ENCODE assay signal across 24 cellular contexts in genomic region chr3:129549805-129550204, GRCh38. TPM values are rescaled to one million over a fixed set of nuclear protein-coding genes. Genes with fewer than 3 reads are reported as not detected.
DNase-seq lines count a peak whose midpoint lies in the region; ATAC-seq, FAIRE-seq and TF ChIP-seq lines count a peak whose summit lies in the region.
"Had no signal": no experiment of that assay in that cellular context is flagged by ENCODE, and none has a peak within 500 bp of the region (broad histone marks: within the 10 kb centered on the region; RNA-seq: fewer than 3 reads in every experiment).

No MANE protein-coding gene starts in this region.

- H3K9me3 ChIP-seq in A549 = no peaks in the 10 kb centered on the region
- H3K9me3 ChIP-seq in K562 (replicated peaks; ENCODE audit: control insufficient read depth, insufficient read depth, low read depth, low read length) = no peaks in the 10 kb centered on the region
- no peaks in the 10 kb centered on the region for H3K9me3 ChIP-seq in HepG2 (ENCODE audit: low read length)
- H3K9me3 ChIP-seq: BE2C, MG63 had no signal

- H3K27me3 ChIP-seq in HL-60 (ENCODE audit: insufficient read depth, poor library complexity, severe bottlenecking) = no peaks in the 10 kb centered on the region
- no peaks in the 10 kb centered on the region for H3K27me3 ChIP-seq in K562 (ENCODE audit: control insufficient read depth in 2 of 2, insufficient read depth in 2 of 2, low read length in 2 of 2)
- H3K27me3 ChIP-seq in HepG2 (ENCODE audit: control insufficient read depth in 1 of 2, insufficient read depth in 2 of 2, low read length in 2 of 2) = no peaks in the 10 kb centered on the region
- H3K27me3 ChIP-seq: BE2C, MG63 had no signal

- H2AFZ ChIP-seq in K562 (ENCODE audit: low read depth, low read length) (0 out of 2 replicates have a peak overlapping the region, but pooled peaks have one; percentile 14), HepG2 (ENCODE audit: low read length) (no peak overlapping the region)

- 89% methylated on average over 3 of the region's 3 CpGs for WGBS in A549 (ENCODE audit: missing lambda C conversion rate)
- WGBS in K562 (ENCODE audit: insufficient coverage, low coverage, missing lambda C conversion rate) = 35% methylated on average over 3 of the region's 3 CpGs
- 62% methylated on average over 3 of the region's 3 CpGs for WGBS in HepG2 (ENCODE audit: low lambda C conversion rate)

- H3K4me3 ChIP-seq in A549 (no peak overlapping the region), HL-60 (replicated peaks; ENCODE audit: insufficient read depth, low read length) (no peak overlapping the region), K562 (no peak overlapping the region), HepG2 (replicated peaks in 1 of 3; ENCODE audit: insufficient read depth in 1 of 3, low read depth in 2 of 3, low read length in 3 of 3) (no peak overlapping the region)
- H3K4me3 ChIP-seq: MG63 had no signal

- no peak for FAIRE-seq in A549 (lab: Jason Lieb, UNC)
- FAIRE-seq in K562 (lab: Jason Lieb, UNC) = no peak
- FAIRE-seq in HepG2 (lab: Jason Lieb, UNC) = no peak
- FAIRE-seq: D721Med, GM12891, GM19239, H1 had no signal

- intact Hi-C loops in K562 (cut with micrococcal nuclease) (no loop called here), HepG2 (cut with micrococcal nuclease; ENCODE audit: unreplicated experiment) (loop anchor here (10.0 kb wide), 1 partner anchor 55 kb away; no protein-coding TSS in a partner anchor)

- no peaks in the 10 kb centered on the region for H3K36me3 ChIP-seq in K562 (ENCODE audit: control insufficient read depth, insufficient read depth, low read length)
- no peaks in the 10 kb centered on the region for H3K36me3 ChIP-seq in HepG2 (replicated peaks in 1 of 2; ENCODE audit: control insufficient read depth in 1 of 2, insufficient read depth in 2 of 2, low read length in 2 of 2)
- H3K36me3 ChIP-seq: BE2C, MG63 had no signal

- H3K4me2 ChIP-seq in A549 (0 out of 3 replicates have a peak overlapping the region, but pooled peaks have one; percentile 26), K562 (ENCODE audit: insufficient read depth, low read length) (no peak overlapping the region), HepG2 (ENCODE audit: low read depth, low read length) (no peak overlapping the region)

- no peak for DNase-seq in A549 (ENCODE audit: low read depth in 1 of 2, low spot score in 1 of 2)
- DNase-seq in AML-193 (lab: John Stamatoyannopoulos, UW) = peak; percentile 13 to 25
- peak in 1 of 2 experiments; percentile 29 for DNase-seq in HL-60 (ENCODE audit: low read depth in 1 of 2, low spot score in 1 of 2)
- DNase-seq in K562 (ENCODE audit: extremely low read depth in 1 of 4, low spot score in 3 of 4) = no peak
- DNase-seq in HepG2 (ENCODE audit: low spot score) = no peak
- no peak for DNase-seq in activated naive CD4-positive, alpha-beta T cell treated with anti-CD3 and anti-CD28 coated beads, Interleukin-2, amount 50 U/mL, for 16 hours
- DNase-seq: BE2C; CD8-positive, alpha-beta memory T cell; Karpas-422; MG63; NCI-H187; NCI-H345; NCI-H69; NK-92 treated with Interleukin-12 subunit alpha and Interleukin-12 subunit beta, amount 100 ng/mL, for 24 hours; RPMI8226; SHP77 treated with DMSO at 0.1 percent for 48 hours; T-helper 1 cell; T1000 had no signal

- no peak for ATAC-seq in A549
- no peak for ATAC-seq in K562
- no peak for ATAC-seq in HepG2
- no peak for ATAC-seq in GM19463 (IDR thresholded peaks at IDR 0.05; ENCODE audit: unreplicated experiment)

- no peaks in the 10 kb centered on the region for H4K20me1 ChIP-seq in K562 (replicated peaks; ENCODE audit: control insufficient read depth, insufficient read depth, low read length)
- no peaks in the 10 kb centered on the region for H4K20me1 ChIP-seq in HepG2 (ENCODE audit: insufficient read depth, low read length)

- TF ChIP-seq RAD21 in A549 (conservative IDR thresholded peaks at IDR 0.05 in 1 of 2, IDR thresholded peaks at IDR 0.05 in 1 of 2) (no peak), K562 (CRISPR knock-in tag; conservative IDR thresholded peaks at IDR 0.05 in 1 of 2, IDR thresholded peaks at IDR 0.05 in 1 of 2) (no peak), HepG2 (CRISPR knock-in tag; IDR thresholded peaks at IDR 0.05) (no peak)

- no peak for TF ChIP-seq EP300 in A549 (IDR thresholded peaks at IDR 0.05)
- no peak for TF ChIP-seq EP300 in K562 (IDR thresholded peaks at IDR 0.05; ENCODE audit: low read length)
- TF ChIP-seq EP300 in HepG2 (IDR thresholded peaks at IDR 0.05; ENCODE audit: low read depth in 2 of 2, low read length in 2 of 2) = no peak
- no peak for TF ChIP-seq EP300 in HepG2 (CRISPR knock-in tag; IDR thresholded peaks at IDR 0.05; ENCODE audit: borderline replicate concordance)

- H3K27ac ChIP-seq in A549 (peak overlapping the region in 1 of 2 experiments; percentile 77; a peak in 3 of 6 replicates), HL-60 (replicated peaks) (peak overlapping the region; percentile 84), K562 (ENCODE audit: extremely low read depth, low read depth, low read length) (no peak overlapping the region), HepG2 (ENCODE audit: extremely low read length, insufficient read depth, low read length) (no peak overlapping the region)

- no TSS peak for BruUV-seq in K562 (replicated peaks; lab: Mats Ljungman, UMichigan)
- no TSS peak for BruUV-seq in HepG2 (replicated peaks; lab: Mats Ljungman, UMichigan)

- POLR2A ChIA-PET in A549 (lab: Yijun Ruan, JAX) (no interaction called here), K562 (lab: Yijun Ruan, JAX) (no interaction called here), HepG2 (lab: Yijun Ruan, JAX) (no interaction called here)

- H3K9ac ChIP-seq in K562 (ENCODE audit: insufficient read depth in 1 of 2, low read depth in 2 of 2, low read length in 2 of 2) (no peak overlapping the region; a peak in 1 of 4 replicates), HepG2 (ENCODE audit: insufficient read depth, low read depth, low read length) (no peak overlapping the region)

- TF ChIP-seq CTCF in A549 (IDR thresholded peaks at IDR 0.05) = no peak
- no peak for TF ChIP-seq CTCF in HL-60 (IDR thresholded peaks at IDR 0.05; ENCODE audit: insufficient read depth, low read length)
- no peak for TF ChIP-seq CTCF in K562 (IDR thresholded peaks at IDR 0.05 in 2 of 3, conservative IDR thresholded peaks at IDR 0.05 in 1 of 3; ENCODE audit: insufficient read depth in 2 of 3, low read depth in 1 of 3, low read length in 3 of 3)
- no peak for TF ChIP-seq CTCF in HepG2 (CRISPR knock-in tag; IDR thresholded peaks at IDR 0.05)

- CTCF ChIA-PET in A549 (lab: Yijun Ruan, JAX) = interaction anchor here (0.6 to 1.2 kb wide), 2 partner anchors 59 to 275 kb away, joined by 3 read pairs; no protein-coding TSS in a partner anchor
- CTCF ChIA-PET in K562 (lab: Yijun Ruan, JAX; ENCODE audit: low intra/inter-chr PET ratio) = no interaction called here
- CTCF ChIA-PET in HepG2 (lab: Yijun Ruan, JAX; ENCODE audit: low intra/inter-chr PET ratio, low total read pairs) = no interaction called here

- H3K79me2 ChIP-seq in K562 (ENCODE audit: control insufficient read depth, insufficient read depth, low read length) (no peaks in the 10 kb centered on the region), HepG2 (ENCODE audit: insufficient read depth, low read length) (no peaks in the 10 kb centered on the region)

- no peak for TF ChIP-seq POLR2A in A549 (IDR thresholded peaks at IDR 0.05; ENCODE audit: low read length)
- no peak for TF ChIP-seq POLR2A in K562 (conservative IDR thresholded peaks at IDR 0.05)
- no peak for TF ChIP-seq POLR2A in HepG2 (IDR thresholded peaks at IDR 0.05; ENCODE audit: insufficient read depth in 1 of 2, low read depth in 2 of 2, low read length in 2 of 2)

- H3K4me1 ChIP-seq in A549 (peaks cover 12% of the 10 kb centered on the region), K562 (replicated peaks in 1 of 2; ENCODE audit: control insufficient read depth in 2 of 2, insufficient read depth in 2 of 2, low read length in 2 of 2) (peaks cover 7 to 23% of the 10 kb centered on the region in 2 experiments; a peak in 4 of 5 replicates), HepG2 (ENCODE audit: insufficient read depth, low read length) (peaks cover 57% of the 10 kb centered on the region)

- H3K9me1 ChIP-seq in K562 (ENCODE audit: control insufficient read depth, insufficient read depth, low read length) = no peaks in the 10 kb centered on the region

- in situ Hi-C loops in K562 (cut with MboI) (no loop called here), HepG2 (cut with HindIII; ENCODE audit: extremely low pct_ligation_motif_present, low pct_unique_long_range_greater_than_20kb) (loop anchor here (5.0 kb wide), 1 partner anchor 58 kb away; no protein-coding TSS in a partner anchor)

RNA-seq across cellular contexts. Expression of gene H1-8, which starts 6.8 kb away (rescaled TPM):
- not detected in 2 replicates for polyA plus RNA-seq in A549 (2011; rRNA removed)
- not detected in 2 replicates for polyA plus RNA-seq in A549 (2012; cell fraction: cytosol; rRNA removed)
- not detected in 2 replicates for polyA plus RNA-seq in A549 (2012; cell fraction: nucleus; rRNA removed)
- not detected in 3 replicates for polyA plus RNA-seq in A549 (2017; fragmentation: RNase III; extraction: RNeasy Plus Mini Kit Qiagen cat#74134 plus additional on column Dnase treatment)
- not detected in 2 replicates for polyA minus RNA-seq in A549 (2011; rRNA and poly(A)+ RNA removed)
- not detected in 2 replicates for total RNA-seq in K562 (2011; cell fraction: chromatin; rRNA removed; ENCODE audit: low replicate concordance)
- not detected in 2 replicates for total RNA-seq in K562 (2011; cell fraction: nucleolus; rRNA removed)
- total RNA-seq in K562 (2011; cell fraction: nucleoplasm; rRNA removed) = not detected in 2 replicates
- not detected in 2 replicates for total RNA-seq in K562 (2014; rRNA removed)
- not detected in 2 replicates for total RNA-seq in K562 (2014; rRNA removed; fragmentation: Illumina TruSeq; extraction: Trizol)
- total RNA-seq in K562 (2015; rRNA removed; fragmentation: Illumina TruSeq; extraction: Trizol) = not detected in 2 replicates
- not detected in 2 replicates for total RNA-seq in K562 (2021)
- not detected in 2 replicates for polyA plus RNA-seq in K562 (2011; rRNA removed)
- polyA plus RNA-seq in K562 (2011; cell fraction: cytosol; rRNA removed) = not detected in 2 replicates
- not detected in 2 replicates for polyA plus RNA-seq in K562 (2011; cell fraction: nucleus; rRNA removed)
- not detected in 2 replicates for polyA plus RNA-seq in K562 (2012)
- polyA plus RNA-seq in K562 (2014; fragmentation: Illumina TruSeq; extraction: Trizol) = not detected in 2 replicates
- polyA plus RNA-seq in K562 (2014; fragmentation: Nextera tagmentation; extraction: Ambion mirVana) = not detected
- polyA plus RNA-seq in K562 (2014; rRNA removed) = not detected in 2 replicates
- polyA minus RNA-seq in K562 (2011; rRNA and poly(A)+ RNA removed) = not detected in 2 replicates
- not detected in 2 replicates for polyA minus RNA-seq in K562 (2011; cell fraction: cytosol; rRNA and poly(A)+ RNA removed)
- polyA minus RNA-seq in K562 (2011; cell fraction: nucleus; rRNA and poly(A)+ RNA removed) = not detected in 2 replicates
- total RNA-seq in HepG2 (2016; rRNA removed; fragmentation: Illumina TruSeq; extraction: Trizol) = not detected in 2 replicates
- total RNA-seq in HepG2 (2016; cell fraction: cytosol; rRNA removed; fragmentation: Illumina TruSeq; extraction: Trizol; ENCODE audit: low read depth) = not detected in 2 replicates
- not detected in 2 replicates for total RNA-seq in HepG2 (2016; cell fraction: insoluble cytoplasmic fraction; rRNA removed; fragmentation: Illumina TruSeq; extraction: Trizol)
- total RNA-seq in HepG2 (2016; cell fraction: membrane; rRNA removed; fragmentation: Illumina TruSeq; extraction: Trizol) = not detected in 2 replicates
- total RNA-seq in HepG2 (2016; cell fraction: nucleus; rRNA removed; fragmentation: Illumina TruSeq; extraction: Trizol) = not detected in 2 replicates
- 0.08 TPM in 1 of 2 replicates, not detected in the other for polyA plus RNA-seq in HepG2 (2011; rRNA removed)
- 0.09 and 0.12 TPM in 2 replicates for polyA plus RNA-seq in HepG2 (2011; cell fraction: cytosol; rRNA removed)
- not detected in 2 replicates for polyA plus RNA-seq in HepG2 (2011; cell fraction: nucleus; rRNA removed)
- not detected in 2 replicates for polyA plus RNA-seq in HepG2 (2012)
- polyA plus RNA-seq in HepG2 (2016; cell fraction: cytosol; fragmentation: Illumina TruSeq; extraction: Trizol; ENCODE audit: low read depth) = not detected in 2 replicates
- polyA plus RNA-seq in HepG2 (2016; cell fraction: insoluble cytoplasmic fraction; fragmentation: Illumina TruSeq; extraction: Trizol; ENCODE audit: low read depth) = not detected in 2 replicates
- polyA plus RNA-seq in HepG2 (2016; cell fraction: membrane; fragmentation: Illumina TruSeq; extraction: Trizol; ENCODE audit: low read depth) = not detected in 2 replicates
- polyA plus RNA-seq in HepG2 (2016; cell fraction: nucleus; fragmentation: Illumina TruSeq; extraction: Trizol; ENCODE audit: insufficient read depth, low read depth) = not detected in 2 replicates
- not detected in 2 replicates for polyA minus RNA-seq in HepG2 (2011; rRNA and poly(A)+ RNA removed; ENCODE audit: low replicate concordance)
- polyA minus RNA-seq in HepG2 (2011; cell fraction: cytosol; rRNA and poly(A)+ RNA removed) = not detected in 2 replicates
- polyA minus RNA-seq in HepG2 (2011; cell fraction: nucleus; rRNA and poly(A)+ RNA removed) = not detected in 2 replicates
- total RNA-seq: CD8-positive, alpha-beta memory T cell; H1 had no signal
- polyA plus RNA-seq: AG04450; CD8-positive, alpha-beta memory T cell; H1 had no signal

RNA-seq across cellular contexts. Expression of gene RHO, which starts 21.4 kb away (rescaled TPM):
- 0.03 and 0.04 TPM in 2 replicates for polyA plus RNA-seq in A549 (2011; rRNA removed)
- polyA plus RNA-seq in A549 (2012; cell fraction: cytosol; rRNA removed) = 0.01 TPM in 1 of 2 replicates, not detected in the other
- polyA plus RNA-seq in A549 (2012; cell fraction: nucleus; rRNA removed) = 0.05 and 0.11 TPM in 2 replicates
- polyA plus RNA-seq in A549 (2017; fragmentation: RNase III; extraction: RNeasy Plus Mini Kit Qiagen cat#74134 plus additional on column Dnase treatment) = not detected in 3 replicates
- not detected in 2 replicates for polyA minus RNA-seq in A549 (2011; rRNA and poly(A)+ RNA removed)
- total RNA-seq in K562 (2011; cell fraction: chromatin; rRNA removed; ENCODE audit: low replicate concordance) = not detected in 2 replicates
- total RNA-seq in K562 (2011; cell fraction: nucleolus; rRNA removed) = not detected in 2 replicates
- total RNA-seq in K562 (2011; cell fraction: nucleoplasm; rRNA removed) = not detected in 2 replicates
- not detected in 2 replicates for total RNA-seq in K562 (2014; rRNA removed)
- total RNA-seq in K562 (2014; rRNA removed; fragmentation: Illumina TruSeq; extraction: Trizol) = not detected in 2 replicates
- not detected in 2 replicates for total RNA-seq in K562 (2015; rRNA removed; fragmentation: Illumina TruSeq; extraction: Trizol)
- total RNA-seq in K562 (2021) = not detected in 2 replicates
- polyA plus RNA-seq in K562 (2011; rRNA removed) = not detected in 2 replicates
- not detected in 2 replicates for polyA plus RNA-seq in K562 (2011; cell fraction: cytosol; rRNA removed)
- polyA plus RNA-seq in K562 (2011; cell fraction: nucleus; rRNA removed) = not detected in 2 replicates
- polyA plus RNA-seq in K562 (2012) = not detected in 2 replicates
- polyA plus RNA-seq in K562 (2014; fragmentation: Illumina TruSeq; extraction: Trizol) = not detected in 2 replicates
- polyA plus RNA-seq in K562 (2014; fragmentation: Nextera tagmentation; extraction: Ambion mirVana) = not detected
- polyA plus RNA-seq in K562 (2014; rRNA removed) = not detected in 2 replicates
- 0.06 TPM in 1 of 2 replicates, not detected in the other for polyA minus RNA-seq in K562 (2011; rRNA and poly(A)+ RNA removed)
- polyA minus RNA-seq in K562 (2011; cell fraction: cytosol; rRNA and poly(A)+ RNA removed) = not detected in 2 replicates
- not detected in 2 replicates for polyA minus RNA-seq in K562 (2011; cell fraction: nucleus; rRNA and poly(A)+ RNA removed)
- total RNA-seq in HepG2 (2016; rRNA removed; fragmentation: Illumina TruSeq; extraction: Trizol) = not detected in 2 replicates
- total RNA-seq in HepG2 (2016; cell fraction: cytosol; rRNA removed; fragmentation: Illumina TruSeq; extraction: Trizol; ENCODE audit: low read depth) = not detected in 2 replicates
- total RNA-seq in HepG2 (2016; cell fraction: insoluble cytoplasmic fraction; rRNA removed; fragmentation: Illumina TruSeq; extraction: Trizol) = not detected in 2 replicates
- not detected in 2 replicates for total RNA-seq in HepG2 (2016; cell fraction: membrane; rRNA removed; fragmentation: Illumina TruSeq; extraction: Trizol)
- not detected in 2 replicates for total RNA-seq in HepG2 (2016; cell fraction: nucleus; rRNA removed; fragmentation: Illumina TruSeq; extraction: Trizol)
- polyA plus RNA-seq in HepG2 (2011; rRNA removed) = not detected in 2 replicates
- not detected in 2 replicates for polyA plus RNA-seq in HepG2 (2011; cell fraction: cytosol; rRNA removed)
- polyA plus RNA-seq in HepG2 (2011; cell fraction: nucleus; rRNA removed) = 0.05 TPM in 1 of 2 replicates, not detected in the other
- not detected in 2 replicates for polyA plus RNA-seq in HepG2 (2012)
- not detected in 2 replicates for polyA plus RNA-seq in HepG2 (2016; cell fraction: cytosol; fragmentation: Illumina TruSeq; extraction: Trizol; ENCODE audit: low read depth)
- polyA plus RNA-seq in HepG2 (2016; cell fraction: insoluble cytoplasmic fraction; fragmentation: Illumina TruSeq; extraction: Trizol; ENCODE audit: low read depth) = not detected in 2 replicates
- polyA plus RNA-seq in HepG2 (2016; cell fraction: membrane; fragmentation: Illumina TruSeq; extraction: Trizol; ENCODE audit: low read depth) = not detected in 2 replicates
- polyA plus RNA-seq in HepG2 (2016; cell fraction: nucleus; fragmentation: Illumina TruSeq; extraction: Trizol; ENCODE audit: insufficient read depth, low read depth) = not detected in 2 replicates
- not detected in 2 replicates for polyA minus RNA-seq in HepG2 (2011; rRNA and poly(A)+ RNA removed; ENCODE audit: low replicate concordance)
- polyA minus RNA-seq in HepG2 (2011; cell fraction: cytosol; rRNA and poly(A)+ RNA removed) = not detected in 2 replicates
- not detected in 2 replicates for polyA minus RNA-seq in HepG2 (2011; cell fraction: nucleus; rRNA and poly(A)+ RNA removed)
- total RNA-seq: CD8-positive, alpha-beta memory T cell; H1 had no signal
- polyA plus RNA-seq: AG04450; CD8-positive, alpha-beta memory T cell; H1 had no signal

RNA-seq across cellular contexts. Expression of gene PLXND1, which starts 56.7 kb away (rescaled TPM):
- polyA plus RNA-seq in A549 (2011; rRNA removed) (26.8 and 49.3 TPM in 2 replicates), A549 (2017; fragmentation: RNase III; extraction: RNeasy Plus Mini Kit Qiagen cat#74134 plus additional on column Dnase treatment) (47.2 to 72.6 TPM (median 58.6 TPM) in 3 replicates), K562 (2011; rRNA removed) (14.0 and 18.1 TPM in 2 replicates), K562 (2014; fragmentation: Illumina TruSeq; extraction: Trizol) (28.8 and 33.3 TPM in 2 replicates), K562 (2014; fragmentation: Nextera tagmentation; extraction: Ambion mirVana) (under 1 TPM; 0.34 to 0.70 TPM), K562 (2014; rRNA removed) (24.8 and 24.9 TPM in 2 replicates), HepG2 (2011; rRNA removed) (42.0 and 51.9 TPM in 2 replicates)
- polyA plus RNA-seq in A549 (2012; cell fraction: cytosol; rRNA removed) = 37.6 and 41.4 TPM in 2 replicates
- polyA plus RNA-seq in A549 (2012; cell fraction: nucleus; rRNA removed) = 133 and 136 TPM in 2 replicates
- 49.8 and 54.9 TPM in 2 replicates for polyA minus RNA-seq in A549 (2011; rRNA and poly(A)+ RNA removed)
- 63.2 and 146 TPM in 2 replicates for total RNA-seq in K562 (2011; cell fraction: chromatin; rRNA removed; ENCODE audit: low replicate concordance)
- 60.7 and 67.2 TPM in 2 replicates for total RNA-seq in K562 (2011; cell fraction: nucleolus; rRNA removed)
- 60.1 and 91.1 TPM in 2 replicates for total RNA-seq in K562 (2011; cell fraction: nucleoplasm; rRNA removed)
- total RNA-seq in K562 (2014; rRNA removed) (10.6 and 17.2 TPM in 2 replicates), K562 (2014; rRNA removed; fragmentation: Illumina TruSeq; extraction: Trizol) (8.4 and 11.2 TPM in 2 replicates), K562 (2015; rRNA removed; fragmentation: Illumina TruSeq; extraction: Trizol) (18.6 and 18.8 TPM in 2 replicates), K562 (2021) (28.1 and 28.2 TPM in 2 replicates), HepG2 (2016; rRNA removed; fragmentation: Illumina TruSeq; extraction: Trizol) (15.9 and 25.3 TPM in 2 replicates)
- 16.9 and 18.1 TPM in 2 replicates for polyA plus RNA-seq in K562 (2011; cell fraction: cytosol; rRNA removed)
- polyA plus RNA-seq in K562 (2011; cell fraction: nucleus; rRNA removed) = 98.5 and 119 TPM in 2 replicates
- 27.6 and 28.7 TPM in 2 replicates for polyA plus RNA-seq in K562 (2012)
- polyA minus RNA-seq in K562 (2011; rRNA and poly(A)+ RNA removed) = 10.0 and 13.0 TPM in 2 replicates
- 16.8 and 20.7 TPM in 2 replicates for polyA minus RNA-seq in K562 (2011; cell fraction: cytosol; rRNA and poly(A)+ RNA removed)
- 24.2 and 31.4 TPM in 2 replicates for polyA minus RNA-seq in K562 (2011; cell fraction: nucleus; rRNA and poly(A)+ RNA removed)
- total RNA-seq in HepG2 (2016; cell fraction: cytosol; rRNA removed; fragmentation: Illumina TruSeq; extraction: Trizol; ENCODE audit: low read depth) = 6.6 and 10.2 TPM in 2 replicates
- total RNA-seq in HepG2 (2016; cell fraction: insoluble cytoplasmic fraction; rRNA removed; fragmentation: Illumina TruSeq; extraction: Trizol) = 17.4 and 18.7 TPM in 2 replicates
- total RNA-seq in HepG2 (2016; cell fraction: membrane; rRNA removed; fragmentation: Illumina TruSeq; extraction: Trizol) = 20.1 and 23.5 TPM in 2 replicates
- 31.2 and 42.9 TPM in 2 replicates for total RNA-seq in HepG2 (2016; cell fraction: nucleus; rRNA removed; fragmentation: Illumina TruSeq; extraction: Trizol)
- 32.8 and 38.1 TPM in 2 replicates for polyA plus RNA-seq in HepG2 (2011; cell fraction: cytosol; rRNA removed)
- 227 and 266 TPM in 2 replicates for polyA plus RNA-seq in HepG2 (2011; cell fraction: nucleus; rRNA removed)
- polyA plus RNA-seq in HepG2 (2012) = 48.7 and 95.9 TPM in 2 replicates
- polyA plus RNA-seq in HepG2 (2016; cell fraction: cytosol; fragmentation: Illumina TruSeq; extraction: Trizol; ENCODE audit: low read depth) = 4.4 and 4.6 TPM in 2 replicates
- 20.5 and 26.7 TPM in 2 replicates for polyA plus RNA-seq in HepG2 (2016; cell fraction: insoluble cytoplasmic fraction; fragmentation: Illumina TruSeq; extraction: Trizol; ENCODE audit: low read depth)
- polyA plus RNA-seq in HepG2 (2016; cell fraction: membrane; fragmentation: Illumina TruSeq; extraction: Trizol; ENCODE audit: low read depth) = 14.3 and 14.5 TPM in 2 replicates
- polyA plus RNA-seq in HepG2 (2016; cell fraction: nucleus; fragmentation: Illumina TruSeq; extraction: Trizol; ENCODE audit: insufficient read depth, low read depth) = 87.9 and 89.2 TPM in 2 replicates
- polyA minus RNA-seq in HepG2 (2011; rRNA and poly(A)+ RNA removed; ENCODE audit: low replicate concordance) = 25.6 and 59.9 TPM in 2 replicates
- polyA minus RNA-seq in HepG2 (2011; cell fraction: cytosol; rRNA and poly(A)+ RNA removed) = 30.9 and 54.1 TPM in 2 replicates
- 61.7 and 71.7 TPM in 2 replicates for polyA minus RNA-seq in HepG2 (2011; cell fraction: nucleus; rRNA and poly(A)+ RNA removed)

Comparison
In these comparisons a context has a peak if more than half of its experiments do, and no peak if none do; other contexts are left out.
1. DNase-seq: peak in AML-193 (2 of 2); none in A549 (0 of 2), K562 (0 of 4), HepG2 (single experiment) and activated naive CD4-positive, alpha-beta T cell treated with anti-CD3 and anti-CD28 coated beads, Interleukin-2, amount 50 U/mL, for 16 hours (single experiment).